In genomic region chr16:2533912-2534311, GRCh38 we compare ENCODE assay signal across 17 cellular contexts. TPM values are rescaled to one million over a fixed set of nuclear protein-coding genes. Genes with fewer than 3 reads are reported as not detected.
A peak's percentile ranks its signal among the peaks of the same experiment; 100 is the strongest.
DNase-seq lines count a peak whose midpoint lies in the region; ATAC-seq and TF ChIP-seq lines count a peak whose summit lies in the region.
"Had no signal": no experiment of that assay in that cellular context is flagged by ENCODE, and none has a peak within 500 bp of the region (broad histone marks: within the 10 kb centered on the region; RNA-seq: fewer than 3 reads in every experiment).

No MANE protein-coding gene starts in this region.

- H3K9me3 ChIP-seq in A673 (ENCODE audit: low read depth, low read length, poor library complexity, severe bottlenecking): no peaks in the 10 kb centered on the region
- H3K9me3 ChIP-seq: MG63, pancreas had no signal

- peak overlapping the region; percentile 68 for H3K4me3 Mint-ChIP-seq in activated naive CD4-positive, alpha-beta T cell treated with anti-CD3 and anti-CD28 coated beads, Interleukin-2, amount 50 U/mL, for 24 hours
- peak overlapping the region; percentile 41 for H3K4me3 Mint-ChIP-seq in activated CD4-positive, alpha-beta memory T cell treated with anti-CD3 and anti-CD28 coated beads for 36 hours
- H3K4me3 Mint-ChIP-seq in glutamatergic neuron (ENCODE audit: unreplicated experiment): peak overlapping the region; percentile 67
- H3K4me3 Mint-ChIP-seq in stimulated activated naive B cell treated with anti-CD40 and anti-IgM and Interleukin-4, amounts not matched to agents 10 μg/mL and 1 μg/mL and 100 μg/mL, for 72 hours: peak overlapping the region; percentile 39 to 66

- peaks cover 5% of the 10 kb centered on the region for H3K4me1 ChIP-seq in A673 (ENCODE audit: insufficient read depth, low read length, poor library complexity, severe bottlenecking)

- no peaks in the 10 kb centered on the region for H3K9me3 Mint-ChIP-seq in activated naive CD4-positive, alpha-beta T cell treated with anti-CD3 and anti-CD28 coated beads, Interleukin-2, amount 50 U/mL, for 24 hours
- H3K9me3 Mint-ChIP-seq in activated CD4-positive, alpha-beta memory T cell treated with anti-CD3 and anti-CD28 coated beads for 36 hours: no peaks in the 10 kb centered on the region
- H3K9me3 Mint-ChIP-seq in glutamatergic neuron (ENCODE audit: unreplicated experiment): peaks cover 14% of the 10 kb centered on the region
- no peaks in the 10 kb centered on the region for H3K9me3 Mint-ChIP-seq in stimulated activated naive B cell treated with anti-CD40 and anti-IgM and Interleukin-4, amounts not matched to agents 10 μg/mL and 1 μg/mL and 100 μg/mL, for 72 hours

- TF ChIP-seq CTCF in glutamatergic neuron (IDR thresholded peaks at IDR 0.05; ENCODE audit: partially characterized antibody, unreplicated experiment) (no peak), A673 (conservative IDR thresholded peaks at IDR 0.05; ENCODE audit: low read depth, low read length) (no peak)

- no peak for ATAC-seq in stimulated activated naive B cell treated with anti-CD40 and anti-IgM and Interleukin-4, amounts not matched to agents 10 μg/mL and 1 μg/mL and 100 μg/mL, for 72 hours (replicated peaks)
- no peak for ATAC-seq in HG02870 (IDR thresholded peaks at IDR 0.05; ENCODE audit: unreplicated experiment)
- ATAC-seq: foreskin keratinocyte, pancreas had no signal

- H3K36me3 ChIP-seq in A673 (ENCODE audit: insufficient read depth, low read length, poor library complexity, severe bottlenecking): no peaks in the 10 kb centered on the region
- H3K36me3 ChIP-seq: pancreas had no signal

- peak overlapping the region; percentile 35 for H3K27ac Mint-ChIP-seq in activated naive CD4-positive, alpha-beta T cell treated with anti-CD3 and anti-CD28 coated beads, Interleukin-2, amount 50 U/mL, for 24 hours
- peak overlapping the region; percentile 62 for H3K27ac Mint-ChIP-seq in activated CD4-positive, alpha-beta memory T cell treated with anti-CD3 and anti-CD28 coated beads for 36 hours
- H3K27ac Mint-ChIP-seq in glutamatergic neuron (ENCODE audit: unreplicated experiment): no peak overlapping the region
- peak overlapping the region; percentile 75 for H3K27ac Mint-ChIP-seq in stimulated activated naive B cell treated with anti-CD40 and anti-IgM and Interleukin-4, amounts not matched to agents 10 μg/mL and 1 μg/mL and 100 μg/mL, for 72 hours

- H3K27me3 ChIP-seq in A673 (replicated peaks; ENCODE audit: insufficient read depth, low read depth, low read length, poor library complexity): no peaks in the 10 kb centered on the region
- H3K27me3 ChIP-seq: brain microvascular endothelial cell, foreskin keratinocyte, MG63, pancreas had no signal

- peaks cover 2% of the 10 kb centered on the region for H3K36me3 Mint-ChIP-seq in activated naive CD4-positive, alpha-beta T cell treated with anti-CD3 and anti-CD28 coated beads, Interleukin-2, amount 50 U/mL, for 24 hours
- H3K36me3 Mint-ChIP-seq in activated CD4-positive, alpha-beta memory T cell treated with anti-CD3 and anti-CD28 coated beads for 36 hours: peaks cover 2% of the 10 kb centered on the region
- no peaks in the 10 kb centered on the region for H3K36me3 Mint-ChIP-seq in glutamatergic neuron (ENCODE audit: unreplicated experiment)
- peaks cover 5 to 14% of the 10 kb centered on the region in 2 donors for H3K36me3 Mint-ChIP-seq in stimulated activated naive B cell treated with anti-CD40 and anti-IgM and Interleukin-4, amounts not matched to agents 10 μg/mL and 1 μg/mL and 100 μg/mL, for 72 hours

- intact Hi-C loops in activated CD4-positive, alpha-beta memory T cell treated with anti-CD3 and anti-CD28 coated beads for 36 hours (cut with micrococcal nuclease): loop anchor here (2.0 kb wide), 1 partner anchor 21 kb away; the partner anchor contains the start of gene ATP6V0C
- intact Hi-C loops in A673 (cut with micrococcal nuclease; ENCODE audit: unreplicated experiment): no loop called here

- POLR2A ChIA-PET in activated CD4-positive, alpha-beta memory T cell treated with anti-CD3 and anti-CD28 coated beads for 36 hours (lab: Charles Lee): interaction anchor here (5.1 kb wide), 1 partner anchor 14 kb away, joined by 43 read pairs; the partner anchor contains the start of gene AMDHD2
- POLR2A ChIA-PET in A673 (lab: Charles Lee; ENCODE audit: low non-redundant PET): no interaction called here

- CTCF ChIA-PET in activated CD4-positive, alpha-beta memory T cell treated with anti-CD3 and anti-CD28 coated beads for 36 hours (lab: Charles Lee): no interaction called here
- CTCF ChIA-PET in A673 (lab: Charles Lee): no interaction called here

- H3K4me3 ChIP-seq in A673 (ENCODE audit: low read depth, low read length, poor library complexity, severe bottlenecking): no peak overlapping the region
- H3K4me3 ChIP-seq: MG63, pancreas had no signal

- H3K4me1 Mint-ChIP-seq in activated naive CD4-positive, alpha-beta T cell treated with anti-CD3 and anti-CD28 coated beads, Interleukin-2, amount 50 U/mL, for 24 hours: peaks cover 19% of the 10 kb centered on the region
- peaks cover 26% of the 10 kb centered on the region for H3K4me1 Mint-ChIP-seq in activated CD4-positive, alpha-beta memory T cell treated with anti-CD3 and anti-CD28 coated beads for 36 hours (ENCODE audit: low read depth)
- peaks cover 8% of the 10 kb centered on the region for H3K4me1 Mint-ChIP-seq in glutamatergic neuron (ENCODE audit: low read depth, unreplicated experiment)
- H3K4me1 Mint-ChIP-seq in stimulated activated naive B cell treated with anti-CD40 and anti-IgM and Interleukin-4, amounts not matched to agents 10 μg/mL and 1 μg/mL and 100 μg/mL, for 72 hours: peaks cover 27 to 52% of the 10 kb centered on the region in 2 donors

- no peaks in the 10 kb centered on the region for H3K27me3 Mint-ChIP-seq in activated naive CD4-positive, alpha-beta T cell treated with anti-CD3 and anti-CD28 coated beads, Interleukin-2, amount 50 U/mL, for 24 hours
- no peaks in the 10 kb centered on the region for H3K27me3 Mint-ChIP-seq in activated CD4-positive, alpha-beta memory T cell treated with anti-CD3 and anti-CD28 coated beads for 36 hours
- H3K27me3 Mint-ChIP-seq in glutamatergic neuron (ENCODE audit: unreplicated experiment): peaks cover 19% of the 10 kb centered on the region
- H3K27me3 Mint-ChIP-seq in stimulated activated naive B cell treated with anti-CD40 and anti-IgM and Interleukin-4, amounts not matched to agents 10 μg/mL and 1 μg/mL and 100 μg/mL, for 72 hours: no peaks in the 10 kb centered on the region

- BruUV-seq in A673 (replicated peaks; lab: Mats Ljungman, UMichigan): no TSS peak

- H3K27ac ChIP-seq in A673 (ENCODE audit: low read depth, low read length, poor library complexity, severe bottlenecking): no peak overlapping the region
- H3K27ac ChIP-seq: brain microvascular endothelial cell, foreskin keratinocyte had no signal

- no peak for DNase-seq in activated naive CD4-positive, alpha-beta T cell treated with anti-CD3 and anti-CD28 coated beads, Interleukin-2, amount 50 U/mL, for 16 hours
- DNase-seq in activated CD4-positive, alpha-beta memory T cell treated with anti-CD3 and anti-CD28 coated beads for 36 hours: no peak
- DNase-seq in glutamatergic neuron: no peak
- DNase-seq in stimulated activated naive B cell treated with anti-CD40 and anti-IgM and Interleukin-4, amounts not matched to agents 10 μg/mL and 1 μg/mL and 100 μg/mL, for 72 hours: no peak
- no peak for DNase-seq in A673 (ENCODE audit: low spot score)
- DNase-seq in NCI-H524 treated with DMSO at 0.1 percent for 48 hours (lab: John Stamatoyannopoulos, UW): no peak
- DNase-seq: brain microvascular endothelial cell; effector CD8-positive, alpha-beta T cell; foreskin keratinocyte; mesendoderm; MG63; NK-92 treated with Interleukin-12 subunit alpha and Interleukin-12 subunit beta, amount 100 ng/mL, for 24 hours; SHP77 treated with DMSO at 0.1 percent for 48 hours had no signal

RNA-seq across cellular contexts. Expression of gene CEMP1, which starts 2.7 kb away (rescaled TPM):
- not detected for total RNA-seq in activated CD4-positive, alpha-beta memory T cell treated with anti-CD3 and anti-CD28 coated beads for 36 hours
- total RNA-seq in glutamatergic neuron (ENCODE audit: unreplicated experiment) (not detected), A673 (2021) (not detected in 2 replicates)
- total RNA-seq: Daoy, foreskin keratinocyte had no signal

RNA-seq across cellular contexts. Expression of gene PDPK1, which starts 3.9 kb away (rescaled TPM):
- 10 to 100 TPM; 42.5 to 42.9 TPM for total RNA-seq in activated CD4-positive, alpha-beta memory T cell treated with anti-CD3 and anti-CD28 coated beads for 36 hours
- total RNA-seq in glutamatergic neuron (ENCODE audit: unreplicated experiment): 113 TPM
- total RNA-seq in A673 (2021): 31.6 and 37.9 TPM in 2 replicates

RNA-seq across cellular contexts. Expression of gene AMDHD2, which starts 13.7 kb away (rescaled TPM):
- total RNA-seq in activated CD4-positive, alpha-beta memory T cell treated with anti-CD3 and anti-CD28 coated beads for 36 hours: 10 to 100 TPM; 28.3 to 30.5 TPM
- total RNA-seq in glutamatergic neuron (ENCODE audit: unreplicated experiment) (61.0 TPM), A673 (2021) (52.2 and 53.3 TPM in 2 replicates)

RNA-seq across cellular contexts. Expression of gene ATP6V0C, which starts 20.2 kb away (rescaled TPM):
- total RNA-seq in activated CD4-positive, alpha-beta memory T cell treated with anti-CD3 and anti-CD28 coated beads for 36 hours: 100 to 1,000 TPM; 111 to 115 TPM
- total RNA-seq in glutamatergic neuron (ENCODE audit: unreplicated experiment): 274 TPM
- total RNA-seq in A673 (2021): 231 and 252 TPM in 2 replicates

RNA-seq across cellular contexts. Expression of gene TBC1D24, which starts 59.0 kb away (rescaled TPM):
- total RNA-seq in activated CD4-positive, alpha-beta memory T cell treated with anti-CD3 and anti-CD28 coated beads for 36 hours: 10 to 100 TPM; 12.2 to 12.4 TPM
- total RNA-seq in glutamatergic neuron (ENCODE audit: unreplicated experiment) (58.4 TPM), A673 (2021) (24.2 and 27.1 TPM in 2 replicates)
